In the genomic region with DNA sequence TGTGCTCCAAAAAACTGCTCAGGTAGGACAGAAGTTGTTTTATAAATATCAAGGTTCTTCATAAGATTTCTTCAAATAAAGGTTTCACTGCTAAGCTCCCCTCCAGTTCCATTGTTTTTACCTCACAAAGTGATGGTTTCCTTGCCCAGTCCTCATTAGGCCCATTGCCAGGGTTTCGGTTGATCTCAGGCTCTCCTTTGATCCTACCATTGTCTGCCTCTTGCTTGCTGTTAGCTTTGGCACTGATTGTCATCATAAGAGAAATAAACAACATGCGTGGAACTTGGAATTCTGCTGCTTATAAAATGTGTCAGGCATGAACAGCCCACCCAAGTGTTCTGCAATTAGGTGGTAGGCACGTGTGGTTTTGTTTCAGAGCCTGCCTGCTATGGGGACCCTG, we compare ENCODE assay signal across 2 cellular contexts.
TF ChIP-seq lines count a peak whose summit lies in the region.

No MANE protein-coding gene starts in this region.

TF ChIP-seq in SK-N-SH, 30 proteins besides CTCF, POLR2A, EP300 and RAD21 (continued from another document):
- TF ChIP-seq, protein P1, sequence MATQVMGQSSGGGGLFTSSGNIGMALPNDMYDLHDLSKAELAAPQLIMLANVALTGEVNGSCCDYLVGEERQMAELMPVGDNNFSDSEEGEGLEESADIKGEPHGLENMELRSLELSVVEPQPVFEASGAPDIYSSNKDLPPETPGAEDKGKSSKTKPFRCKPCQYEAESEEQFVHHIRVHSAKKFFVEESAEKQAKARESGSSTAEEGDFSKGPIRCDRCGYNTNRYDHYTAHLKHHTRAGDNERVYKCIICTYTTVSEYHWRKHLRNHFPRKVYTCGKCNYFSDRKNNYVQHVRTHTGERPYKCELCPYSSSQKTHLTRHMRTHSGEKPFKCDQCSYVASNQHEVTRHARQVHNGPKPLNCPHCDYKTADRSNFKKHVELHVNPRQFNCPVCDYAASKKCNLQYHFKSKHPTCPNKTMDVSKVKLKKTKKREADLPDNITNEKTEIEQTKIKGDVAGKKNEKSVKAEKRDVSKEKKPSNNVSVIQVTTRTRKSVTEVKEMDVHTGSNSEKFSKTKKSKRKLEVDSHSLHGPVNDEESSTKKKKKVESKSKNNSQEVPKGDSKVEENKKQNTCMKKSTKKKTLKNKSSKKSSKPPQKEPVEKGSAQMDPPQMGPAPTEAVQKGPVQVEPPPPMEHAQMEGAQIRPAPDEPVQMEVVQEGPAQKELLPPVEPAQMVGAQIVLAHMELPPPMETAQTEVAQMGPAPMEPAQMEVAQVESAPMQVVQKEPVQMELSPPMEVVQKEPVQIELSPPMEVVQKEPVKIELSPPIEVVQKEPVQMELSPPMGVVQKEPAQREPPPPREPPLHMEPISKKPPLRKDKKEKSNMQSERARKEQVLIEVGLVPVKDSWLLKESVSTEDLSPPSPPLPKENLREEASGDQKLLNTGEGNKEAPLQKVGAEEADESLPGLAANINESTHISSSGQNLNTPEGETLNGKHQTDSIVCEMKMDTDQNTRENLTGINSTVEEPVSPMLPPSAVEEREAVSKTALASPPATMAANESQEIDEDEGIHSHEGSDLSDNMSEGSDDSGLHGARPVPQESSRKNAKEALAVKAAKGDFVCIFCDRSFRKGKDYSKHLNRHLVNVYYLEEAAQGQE (IDR thresholded peaks at IDR 0.05; ENCODE audit: low read depth, low read length), result no peak
- TF ChIP-seq GABPA (IDR thresholded peaks at IDR 0.05; ENCODE audit: low read depth), result no peak
- TF ChIP-seq TCF12 (IDR thresholded peaks at IDR 0.05), result no peak
- TF ChIP-seq, protein P2, sequence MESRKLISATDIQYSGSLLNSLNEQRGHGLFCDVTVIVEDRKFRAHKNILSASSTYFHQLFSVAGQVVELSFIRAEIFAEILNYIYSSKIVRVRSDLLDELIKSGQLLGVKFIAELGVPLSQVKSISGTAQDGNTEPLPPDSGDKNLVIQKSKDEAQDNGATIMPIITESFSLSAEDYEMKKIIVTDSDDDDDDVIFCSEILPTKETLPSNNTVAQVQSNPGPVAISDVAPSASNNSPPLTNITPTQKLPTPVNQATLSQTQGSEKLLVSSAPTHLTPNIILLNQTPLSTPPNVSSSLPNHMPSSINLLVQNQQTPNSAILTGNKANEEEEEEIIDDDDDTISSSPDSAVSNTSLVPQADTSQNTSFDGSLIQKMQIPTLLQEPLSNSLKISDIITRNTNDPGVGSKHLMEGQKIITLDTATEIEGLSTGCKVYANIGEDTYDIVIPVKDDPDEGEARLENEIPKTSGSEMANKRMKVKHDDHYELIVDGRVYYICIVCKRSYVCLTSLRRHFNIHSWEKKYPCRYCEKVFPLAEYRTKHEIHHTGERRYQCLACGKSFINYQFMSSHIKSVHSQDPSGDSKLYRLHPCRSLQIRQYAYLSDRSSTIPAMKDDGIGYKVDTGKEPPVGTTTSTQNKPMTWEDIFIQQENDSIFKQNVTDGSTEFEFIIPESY (IDR thresholded peaks at IDR 0.05; ENCODE audit: borderline replicate concordance, low read depth), result no peak
- TF ChIP-seq CHD2 (IDR thresholded peaks at IDR 0.05; ENCODE audit: low read length, partially characterized antibody), result no peak
- TF ChIP-seq FOXM1 (IDR thresholded peaks at IDR 0.05; ENCODE audit: low read depth), result no peak
- no peak for TF ChIP-seq YY1 (IDR thresholded peaks at IDR 0.05; ENCODE audit: low read depth)
- TF ChIP-seq, protein P3, sequence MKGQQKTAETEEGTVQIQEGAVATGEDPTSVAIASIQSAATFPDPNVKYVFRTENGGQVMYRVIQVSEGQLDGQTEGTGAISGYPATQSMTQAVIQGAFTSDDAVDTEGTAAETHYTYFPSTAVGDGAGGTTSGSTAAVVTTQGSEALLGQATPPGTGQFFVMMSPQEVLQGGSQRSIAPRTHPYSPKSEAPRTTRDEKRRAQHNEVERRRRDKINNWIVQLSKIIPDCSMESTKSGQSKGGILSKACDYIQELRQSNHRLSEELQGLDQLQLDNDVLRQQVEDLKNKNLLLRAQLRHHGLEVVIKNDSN (IDR thresholded peaks at IDR 0.05; ENCODE audit: borderline replicate concordance, low read depth), result no peak
- no peak for TF ChIP-seq SIN3A (IDR thresholded peaks at IDR 0.05; ENCODE audit: borderline replicate concordance, low read depth, low read length)
- TF ChIP-seq FOXJ3 (CRISPR knock-in tag; IDR thresholded peaks at IDR 0.05), result no peak
- no peak for TF ChIP-seq ELF1 (IDR thresholded peaks at IDR 0.05)
- no peak for TF ChIP-seq GATA2 (CRISPR knock-in tag; IDR thresholded peaks at IDR 0.05)
- TF ChIP-seq MEF2A (IDR thresholded peaks at IDR 0.05; ENCODE audit: borderline replicate concordance, low read depth), result no peak
- no peak for TF ChIP-seq POLR2AphosphoS5 (IDR thresholded peaks at IDR 0.05; ENCODE audit: low read depth, low read length)
- no peak for TF ChIP-seq RCOR1 (IDR thresholded peaks at IDR 0.05; ENCODE audit: low read length)
- TF ChIP-seq, protein P4, sequence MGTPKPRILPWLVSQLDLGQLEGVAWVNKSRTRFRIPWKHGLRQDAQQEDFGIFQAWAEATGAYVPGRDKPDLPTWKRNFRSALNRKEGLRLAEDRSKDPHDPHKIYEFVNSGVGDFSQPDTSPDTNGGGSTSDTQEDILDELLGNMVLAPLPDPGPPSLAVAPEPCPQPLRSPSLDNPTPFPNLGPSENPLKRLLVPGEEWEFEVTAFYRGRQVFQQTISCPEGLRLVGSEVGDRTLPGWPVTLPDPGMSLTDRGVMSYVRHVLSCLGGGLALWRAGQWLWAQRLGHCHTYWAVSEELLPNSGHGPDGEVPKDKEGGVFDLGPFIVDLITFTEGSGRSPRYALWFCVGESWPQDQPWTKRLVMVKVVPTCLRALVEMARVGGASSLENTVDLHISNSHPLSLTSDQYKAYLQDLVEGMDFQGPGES (IDR thresholded peaks at IDR 0.05; ENCODE audit: low read depth, low read length), result no peak

TF ChIP-seq in SK-N-SH treated with all-trans-retinoic acid at 6 μM for 48 hours, 23 proteins besides CTCF, POLR2A, EP300 and RAD21 (continued from another document):
- TF ChIP-seq, protein P5, sequence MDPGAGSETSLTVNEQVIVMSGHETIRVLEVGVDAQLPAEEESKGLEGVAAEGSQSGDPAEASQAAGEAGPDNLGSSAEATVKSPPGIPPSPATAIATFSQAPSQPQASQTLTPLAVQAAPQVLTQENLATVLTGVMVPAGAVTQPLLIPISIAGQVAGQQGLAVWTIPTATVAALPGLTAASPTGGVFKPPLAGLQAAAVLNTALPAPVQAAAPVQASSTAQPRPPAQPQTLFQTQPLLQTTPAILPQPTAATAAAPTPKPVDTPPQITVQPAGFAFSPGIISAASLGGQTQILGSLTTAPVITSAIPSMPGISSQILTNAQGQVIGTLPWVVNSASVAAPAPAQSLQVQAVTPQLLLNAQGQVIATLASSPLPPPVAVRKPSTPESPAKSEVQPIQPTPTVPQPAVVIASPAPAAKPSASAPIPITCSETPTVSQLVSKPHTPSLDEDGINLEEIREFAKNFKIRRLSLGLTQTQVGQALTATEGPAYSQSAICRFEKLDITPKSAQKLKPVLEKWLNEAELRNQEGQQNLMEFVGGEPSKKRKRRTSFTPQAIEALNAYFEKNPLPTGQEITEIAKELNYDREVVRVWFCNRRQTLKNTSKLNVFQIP (CRISPR knock-in tag; IDR thresholded peaks at IDR 0.05; ENCODE audit: borderline replicate concordance, low read depth), result no peak
- TF ChIP-seq BACH2 (CRISPR knock-in tag; IDR thresholded peaks at IDR 0.05; ENCODE audit: borderline replicate concordance), result no peak
- no peak for TF ChIP-seq GLIS3 (CRISPR knock-in tag; IDR thresholded peaks at IDR 0.05)
- no peak for TF ChIP-seq ZC3H10 (CRISPR knock-in tag; IDR thresholded peaks at IDR 0.05)
